In genomic region chr20:51120438-51120837, GRCh38 we compare ENCODE assay signal across 13 cellular contexts.
DNase-seq lines count a peak whose midpoint lies in the region; ATAC-seq and TF ChIP-seq lines count a peak whose summit lies in the region.
"Had no signal": no experiment of that assay in that cellular context is flagged by ENCODE, and none has a peak within 500 bp of the region (broad histone marks: within the 10 kb centered on the region; RNA-seq: fewer than 3 reads in every experiment).

No MANE protein-coding gene starts in this region.

- peaks cover 31% of the 10 kb centered on the region for H3K9me1 ChIP-seq in IMR-90 (ENCODE audit: insufficient read depth, low read length)

- CTCF ChIA-PET in IMR-90 (lab: Yijun Ruan, JAX) = no interaction called here

- peak overlapping the region; percentile 48; the same call in 2 of the 3 replicates for H2BK15ac ChIP-seq in IMR-90 (ENCODE audit: low read depth, low read length)

- no peak overlapping the region for H2BK5ac ChIP-seq in IMR-90 (ENCODE audit: low read depth, low read length, poor library complexity, severe bottlenecking)

- peak overlapping the region; percentile 81 for H3K4ac ChIP-seq in IMR-90 (ENCODE audit: low read depth, low read length)

- TF ChIP-seq CTCF in IMR-90 (conservative IDR thresholded peaks at IDR 0.05; ENCODE audit: low read depth, low read length) = no peak
- TF ChIP-seq CTCF in nephron progenitor cell (IDR thresholded peaks at IDR 0.05) = no peak
- no peak for TF ChIP-seq CTCF in type B pancreatic cell (conservative IDR thresholded peaks at IDR 0.05)
- no peak for TF ChIP-seq CTCF in esophagus muscularis mucosa (IDR thresholded peaks at IDR 0.05)

- no peak overlapping the region for H2AK9ac ChIP-seq in IMR-90 (replicated peaks; ENCODE audit: low read depth, low read length, poor library complexity)

- H4K20me1 ChIP-seq in BLaER1 (no peaks in the 10 kb centered on the region), IMR-90 (ENCODE audit: insufficient read depth, low read length) (no peaks in the 10 kb centered on the region)

- H3K4me2 ChIP-seq in BLaER1 = peak overlapping the region; percentile 25
- no peak overlapping the region for H3K4me2 ChIP-seq in IMR-90 (ENCODE audit: low read depth, low read length)

- H3K27ac ChIP-seq in BLaER1 = no peak overlapping the region
- no peak overlapping the region for H3K27ac ChIP-seq in IMR-90 (ENCODE audit: insufficient read depth, low read length)
- peak overlapping the region in 1 of 4 donors; percentile 3 for H3K27ac ChIP-seq in esophagus muscularis mucosa (replicated peaks in 1 of 4)
- H3K27ac ChIP-seq: GM23248 had no signal

- in situ Hi-C loops in IMR-90 (cut with MboI; ENCODE audit: low sequenced_read_pairs) = no loop called here

- H3K4me1 ChIP-seq in BLaER1 (peaks cover 44% of the 10 kb centered on the region), IMR-90 (ENCODE audit: control insufficient read depth, insufficient read depth, low read length) (peaks cover 26% of the 10 kb centered on the region), esophagus muscularis mucosa (peaks cover 0 to 39% (median 36%) of the 10 kb centered on the region in 4 donors)
- H3K4me1 ChIP-seq: BE2C had no signal

- H4K5ac ChIP-seq in IMR-90 (ENCODE audit: low read depth, low read length) = no peak overlapping the region

- ATAC-seq in IMR-90 (ENCODE audit: low read depth) = no peak

- H2BK20ac ChIP-seq in IMR-90 (ENCODE audit: low read depth, low read length) = peak overlapping the region; percentile 38

- no peak overlapping the region; the same call in 1 of the 2 replicates for H4K91ac ChIP-seq in IMR-90 (ENCODE audit: insufficient read depth, low read depth, low read length)

- H3K27me3 ChIP-seq in BLaER1 (no peaks in the 10 kb centered on the region), IMR-90 (ENCODE audit: control insufficient read depth, insufficient read depth, low read length) (no peaks in the 10 kb centered on the region), esophagus muscularis mucosa (no peaks in the 10 kb centered on the region)
- H3K27me3 ChIP-seq: BE2C had no signal

- no peak overlapping the region for H2AFZ ChIP-seq in IMR-90 (replicated peaks; ENCODE audit: low read length, poor library complexity)

- peaks cover 69% of the 10 kb centered on the region for H3K4me1 Mint-ChIP-seq in nephron progenitor cell
- H3K4me1 Mint-ChIP-seq in type B pancreatic cell (ENCODE audit: unreplicated experiment) = peaks cover 48% of the 10 kb centered on the region

- POLR2A ChIA-PET in IMR-90 (lab: Charles Lee; ENCODE audit: unreplicated experiment) = no interaction called here

- peak overlapping the region; percentile 44 for H2BK120ac ChIP-seq in IMR-90 (ENCODE audit: low read depth, low read length)

- peak overlapping the region; percentile 68 for H3K14ac ChIP-seq in IMR-90 (replicated peaks; ENCODE audit: low read depth, low read length)

- H3K79me1 ChIP-seq in IMR-90 (ENCODE audit: low read depth in 1 of 2, low read length in 2 of 2) = no peaks in the 10 kb centered on the region

- H3K27me3 Mint-ChIP-seq in nephron progenitor cell (ENCODE audit: low read depth, poor library complexity) (peaks cover 6% of the 10 kb centered on the region), type B pancreatic cell (no peaks in the 10 kb centered on the region)

- H3K9me3 ChIP-seq in BLaER1 (no peaks in the 10 kb centered on the region), IMR-90 (ENCODE audit: control insufficient read depth, insufficient read depth, low read length) (no peaks in the 10 kb centered on the region), esophagus muscularis mucosa (no peaks in the 10 kb centered on the region)
- H3K9me3 ChIP-seq: BE2C had no signal

- no peak overlapping the region for H4K8ac ChIP-seq in IMR-90 (ENCODE audit: low read depth in 2 of 2, low read length in 2 of 2)

- no peak overlapping the region for H3K9ac ChIP-seq in BLaER1
- H3K9ac ChIP-seq in IMR-90 (ENCODE audit: low read depth, low read length) = no peak overlapping the region
- H3K9ac ChIP-seq: GM23248 had no signal

- no peak overlapping the region for H3K23ac ChIP-seq in IMR-90 (ENCODE audit: low read depth, low read length)

- H3K9me3 Mint-ChIP-seq in nephron progenitor cell (no peaks in the 10 kb centered on the region), type B pancreatic cell (no peaks in the 10 kb centered on the region)
- H3K9me3 Mint-ChIP-seq: CD4-positive, CD25-positive, alpha-beta regulatory T cell had no signal

- 100% methylated on average over 1 of the region's 3 CpGs; no CpG with 5 or more reads in 1 of the 2 experiments for WGBS in IMR-90 (ENCODE audit: extremely low coverage in 2 of 2, insufficient read length in 1 of 2), 2 experiments
- 78% methylated on average over 3 of the region's 3 CpGs for WGBS in esophagus muscularis mucosa

- peak overlapping the region; percentile 58 for H3K27ac Mint-ChIP-seq in nephron progenitor cell
- H3K27ac Mint-ChIP-seq in type B pancreatic cell = peak overlapping the region; percentile 94
- H3K27ac Mint-ChIP-seq: CD4-positive, CD25-positive, alpha-beta regulatory T cell had no signal

- peak overlapping the region; percentile 70 for H2AK5ac ChIP-seq in IMR-90 (ENCODE audit: low read depth, low read length)

- intact Hi-C loops in IMR-90 (cut with micrococcal nuclease) = no loop called here
- intact Hi-C loops in esophagus muscularis mucosa (cut with DNase I) = no loop called here

- no peak for DNase-seq in IMR-90
- no peak for DNase-seq in nephron progenitor cell
- DNase-seq in type B pancreatic cell (ENCODE audit: extremely low spot score, unreplicated experiment) = no peak
- DNase-seq in activated T-cell treated with anti-CD3 and anti-CD28 coated beads, Interleukin-2, amount 50 U/mL, for 48 hours = no peak
- no peak for DNase-seq in esophagus muscularis mucosa (ENCODE audit: extremely low spot score)
- DNase-seq in activated T-cell treated with anti-CD3 and anti-CD28 coated beads, Interleukin-2, amount 50 U/mL, for 1 hour = no peak
- DNase-seq: BE2C; CD4-positive, CD25-positive, alpha-beta regulatory T cell; DMS53; GF-D8; GM23248; H7 had no signal

- H3K18ac ChIP-seq in IMR-90 (ENCODE audit: low read depth, low read length) = 0 out of 2 replicates have a peak overlapping the region, but pooled peaks have one; percentile 16

- H3K4me3 ChIP-seq in BLaER1 (no peak overlapping the region), IMR-90 (ENCODE audit: insufficient read depth, low read depth, low read length) (no peak overlapping the region), esophagus muscularis mucosa (no peak overlapping the region)
- H3K4me3 ChIP-seq: GM23248 had no signal

- H3K4me3 Mint-ChIP-seq in nephron progenitor cell (no peak overlapping the region), type B pancreatic cell (no peak overlapping the region)
- H3K4me3 Mint-ChIP-seq: CD4-positive, CD25-positive, alpha-beta regulatory T cell had no signal

- no peak for TF ChIP-seq EP300 in esophagus muscularis mucosa (IDR thresholded peaks at IDR 0.05)

- TF ChIP-seq POLR2A in IMR-90 (IDR thresholded peaks at IDR 0.05; ENCODE audit: low read depth, low read length) (no peak), esophagus muscularis mucosa (IDR thresholded peaks at IDR 0.05; ENCODE audit: low read depth) (no peak)

- dilution Hi-C loops in IMR-90 (cut with HindIII; ENCODE audit: low sequenced_read_pairs, unreplicated experiment) = no loop called here

- BruUV-seq in IMR-90 (replicated peaks; lab: Mats Ljungman, UMichigan) = no TSS peak

- TF ChIP-seq RAD21 in IMR-90 (IDR thresholded peaks at IDR 0.05; ENCODE audit: low read length) = no peak

- H3K56ac ChIP-seq in IMR-90 (ENCODE audit: extremely low read depth, insufficient read depth, low read length) = no peak overlapping the region

- H3K36me3 ChIP-seq in BLaER1 (no peaks in the 10 kb centered on the region), IMR-90 (ENCODE audit: control insufficient read depth, insufficient read depth, low read length) (no peaks in the 10 kb centered on the region), esophagus muscularis mucosa (no peaks in the 10 kb centered on the region)
- H3K36me3 ChIP-seq: BE2C had no signal

- no peaks in the 10 kb centered on the region for H3K36me3 Mint-ChIP-seq in nephron progenitor cell (ENCODE audit: low read depth)
- no peaks in the 10 kb centered on the region for H3K36me3 Mint-ChIP-seq in type B pancreatic cell
- H3K36me3 Mint-ChIP-seq: CD4-positive, CD25-positive, alpha-beta regulatory T cell had no signal

TF ChIP-seq in IMR-90, 13 proteins besides CTCF, POLR2A, EP300 and RAD21:
- no peak for TF ChIP-seq ELK1 (IDR thresholded peaks at IDR 0.05; ENCODE audit: borderline replicate concordance, low read depth, low read length)
- no peak for TF ChIP-seq RCOR1 (IDR thresholded peaks at IDR 0.05; ENCODE audit: insufficient replicate concordance, low read length)
- TF ChIP-seq MAZ (IDR thresholded peaks at IDR 0.05; ENCODE audit: borderline replicate concordance, low read depth, low read length) = no peak
- TF ChIP-seq USF2 (IDR thresholded peaks at IDR 0.05; ENCODE audit: low read depth, low read length) = no peak
- no peak for TF ChIP-seq CEBPB (IDR thresholded peaks at IDR 0.05; ENCODE audit: low read depth, low read length)
